ENCODE assay signal across 8 cellular contexts in genomic region chr7:150367677-150368097, GRCh38. TPM values are rescaled to one million over a fixed set of nuclear protein-coding genes. Genes with fewer than 3 reads are reported as not detected.
DNase-seq lines count a peak whose midpoint lies in the region; TF ChIP-seq lines count a peak whose summit lies in the region.

No MANE protein-coding gene starts in this region.

- TF ChIP-seq CTCF in neural progenitor cell (IDR thresholded peaks at IDR 0.05), result no peak

- H3K27me3 Mint-ChIP-seq in neural progenitor cell (ENCODE audit: insufficient read depth, low read depth), result no peaks in the 10 kb centered on the region

- H3K4me3 ChIP-seq in duodenal mucosa (ENCODE audit: low read depth in 1 of 2, low read length in 2 of 2) (peak overlapping the region; percentile 83 to 89), neural progenitor cell (peak overlapping the region; percentile 79)

- peaks cover 32% of the 10 kb centered on the region for H3F3A ChIP-seq in neural progenitor cell (ENCODE audit: low read depth)

- DNase-seq in NCI-H1417 treated with DMSO at 0.1 percent for 48 hours (lab: John Stamatoyannopoulos, UW) (peak; percentile 77), NCI-H1417 (lab: John Stamatoyannopoulos, UW) (no peak), NCI-H510A treated with DMSO at 0.1 percent for 48 hours (lab: John Stamatoyannopoulos, UW) (peak; percentile 68), neural progenitor cell (ENCODE audit: low spot score) (no peak), middle frontal gyrus (ENCODE audit: extremely low spot score, low spot score) (no peak), ureter (ENCODE audit: low spot score) (no peak)
- DNase-seq in stimulated activated CD4-positive, alpha-beta T cell treated with anti-CD3 and anti-CD28 coated beads, Interleukin-2, amount 100 ng/mL, for 24 hours, result no peak

- peak overlapping the region; percentile 96 for H3K4me2 ChIP-seq in neural progenitor cell

- peak overlapping the region; percentile 87 to 92 for H3K9ac ChIP-seq in duodenal mucosa (ENCODE audit: low read depth in 1 of 2, low read length in 2 of 2)
- no peak overlapping the region for H3K9ac ChIP-seq in neural progenitor cell

- peaks cover 5% of the 10 kb centered on the region for H3K36me3 Mint-ChIP-seq in neural progenitor cell

- H2AFZ ChIP-seq in neural progenitor cell (replicated peaks), result peak overlapping the region; percentile 82

- no peaks in the 10 kb centered on the region for H3K9me3 Mint-ChIP-seq in neural progenitor cell

- no peaks in the 10 kb centered on the region for H3K27me3 ChIP-seq in duodenal mucosa (ENCODE audit: control insufficient read depth in 1 of 2, insufficient read depth in 2 of 2, low read length in 2 of 2)
- no peaks in the 10 kb centered on the region for H3K27me3 ChIP-seq in neural progenitor cell

- H3K36me3 ChIP-seq in duodenal mucosa (ENCODE audit: control insufficient read depth in 1 of 2, insufficient read depth in 2 of 2, low read length in 2 of 2), result peaks cover under 1 to 9% of the 10 kb centered on the region in 2 donors
- no peaks in the 10 kb centered on the region for H3K36me3 ChIP-seq in neural progenitor cell

- H3K4me1 ChIP-seq in duodenal mucosa (ENCODE audit: control insufficient read depth in 1 of 2, insufficient read depth in 2 of 2, low read length in 2 of 2), result peaks cover 29 to 44% of the 10 kb centered on the region in 2 donors
- peaks cover 19% of the 10 kb centered on the region for H3K4me1 ChIP-seq in neural progenitor cell

- H3K79me2 ChIP-seq in neural progenitor cell (ENCODE audit: low read depth), result peaks cover 39% of the 10 kb centered on the region

- H4K20me1 ChIP-seq in neural progenitor cell (ENCODE audit: low read depth), result no peaks in the 10 kb centered on the region

- H3K9me3 ChIP-seq in duodenal mucosa (ENCODE audit: control insufficient read depth in 1 of 2, low read length in 2 of 2) (no peaks in the 10 kb centered on the region), neural progenitor cell (ENCODE audit: low read depth) (no peaks in the 10 kb centered on the region)

- H3K27ac Mint-ChIP-seq in neural progenitor cell, result peak overlapping the region; percentile 98

- H3K27ac ChIP-seq in duodenal mucosa (ENCODE audit: low read depth, low read length) (peak overlapping the region; percentile 89), neural progenitor cell (no peak overlapping the region)

- H3K4me3 Mint-ChIP-seq in neural progenitor cell, result peak overlapping the region; percentile 85

- peaks cover 57% of the 10 kb centered on the region for H3K4me1 Mint-ChIP-seq in neural progenitor cell

RNA-seq across cellular contexts. Expression of gene REPIN1, which starts 0.9 kb away (rescaled TPM):
- total RNA-seq in neural progenitor cell (ENCODE audit: low replicate concordance) (18.0 and 58.9 TPM in 2 replicates), ureter (117 TPM)

RNA-seq across cellular contexts. Expression of gene ZNF775, which starts 11.4 kb away (rescaled TPM):
- total RNA-seq in neural progenitor cell (ENCODE audit: low replicate concordance), result 3.0 and 26.1 TPM in 2 replicates
- total RNA-seq in ureter, result 3.6 TPM

RNA-seq across cellular contexts. Expression of gene RARRES2, which starts 26.3 kb away (rescaled TPM):
- total RNA-seq in neural progenitor cell (ENCODE audit: low replicate concordance) (0.19 and 0.43 TPM in 2 replicates), ureter (91.0 TPM)

RNA-seq across cellular contexts. Expression of gene ACTR3C, which starts 44.3 kb away (rescaled TPM):
- total RNA-seq in neural progenitor cell (ENCODE audit: low replicate concordance), result not detected in 2 replicates
- total RNA-seq in ureter, result 18.2 TPM

RNA-seq across cellular contexts. Expression of gene LRRC61, which starts 44.5 kb away (rescaled TPM):
- total RNA-seq in neural progenitor cell (ENCODE audit: low replicate concordance) (2.0 and 14.3 TPM in 2 replicates), ureter (14.1 TPM)

Comparison
In these comparisons a context has a peak if more than half of its experiments do, and no peak if none do; other contexts are left out.
1. DNase-seq: peak in NCI-H1417 treated with DMSO at 0.1 percent for 48 hours (single experiment) and NCI-H510A treated with DMSO at 0.1 percent for 48 hours (single experiment); none in NCI-H1417 (0 of 3), neural progenitor cell (single experiment), stimulated activated CD4-positive, alpha-beta T cell treated with anti-CD3 and anti-CD28 coated beads, Interleukin-2, amount 100 ng/mL, for 24 hours (0 of 2), middle frontal gyrus (single experiment) and ureter (single experiment).
2. RNA of gene RARRES2, which starts 26.3 kb away (total RNA-seq): 91.0 TPM in ureter (single experiment); 0.19 to 0.43 TPM in neural progenitor cell; every median in the first group is over 10 times any median in the second.